ENCODE assay signal across 17 cellular contexts in the genomic region with DNA sequence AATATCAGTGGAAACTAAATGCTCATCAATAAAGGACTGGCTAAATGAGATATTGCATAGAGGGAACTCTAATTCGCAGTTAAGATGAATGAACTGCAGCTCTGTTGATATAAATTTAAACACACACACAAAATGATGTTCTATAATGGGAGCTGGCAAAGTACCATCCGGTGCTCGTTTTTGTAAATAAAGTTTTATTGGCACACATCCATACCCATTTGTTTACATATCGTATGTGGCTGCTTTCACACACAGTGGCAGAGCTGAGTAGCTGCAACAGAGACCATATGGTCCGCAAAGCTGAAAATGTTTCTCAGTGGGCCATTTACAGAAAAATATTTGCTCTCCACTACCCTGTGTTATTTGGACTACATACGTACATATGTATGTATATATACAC.
DNase-seq lines count a peak whose midpoint lies in the region; ATAC-seq and TF ChIP-seq lines count a peak whose summit lies in the region.
"Had no signal": no experiment of that assay in that cellular context is flagged by ENCODE, and none has a peak within 500 bp of the region (broad histone marks: within the 10 kb centered on the region; RNA-seq: fewer than 3 reads in every experiment).

No MANE protein-coding gene starts in this region.

- no peaks in the 10 kb centered on the region for H3K36me3 Mint-ChIP-seq in CD4-positive, alpha-beta T cell (ENCODE audit: low read depth)
- H3K36me3 Mint-ChIP-seq: CD8-positive, alpha-beta T cell had no signal

- no peaks in the 10 kb centered on the region for H3K27me3 ChIP-seq in CD4-positive, alpha-beta T cell (ENCODE audit: control insufficient read depth, insufficient read depth, low read length)

- H3K4me3 ChIP-seq in LNCaP clone FGC (ENCODE audit: low read depth, low read length) (no peak overlapping the region), lower leg skin (ENCODE audit: low read depth, poor library complexity, severe bottlenecking) (no peak overlapping the region)
- H3K4me3 ChIP-seq: GM23248 had no signal

- H3K9me3 ChIP-seq in CD4-positive, alpha-beta T cell (ENCODE audit: control insufficient read depth, low read length), result no peaks in the 10 kb centered on the region
- H3K9me3 ChIP-seq: Caco-2 had no signal

- H3K27me3 Mint-ChIP-seq in CD4-positive, alpha-beta T cell, result peaks cover 16% of the 10 kb centered on the region

- no peak overlapping the region for H3K4me3 Mint-ChIP-seq in CD4-positive, alpha-beta T cell
- H3K4me3 Mint-ChIP-seq: CD8-positive, alpha-beta T cell had no signal

- no peak for TF ChIP-seq POLR2A in lower leg skin (IDR thresholded peaks at IDR 0.05)

- H3K9me3 Mint-ChIP-seq in CD4-positive, alpha-beta T cell, result no peaks in the 10 kb centered on the region
- H3K9me3 Mint-ChIP-seq: CD8-positive, alpha-beta T cell had no signal

- peak; percentile 46 for DNase-seq in LNCaP clone FGC (ENCODE audit: low read depth)
- DNase-seq in NAMALWA (ENCODE audit: low spot score), result peak; percentile 21
- DNase-seq in NCI-H446 treated with DMSO at 0.1 percent for 48 hours (lab: John Stamatoyannopoulos, UW), result peak; percentile 33
- peak; percentile 20 for DNase-seq in NCI-H748 treated with DMSO at 0.1 percent for 48 hours (lab: John Stamatoyannopoulos, UW)
- DNase-seq in CD4-positive, alpha-beta T cell, result no peak
- no peak for DNase-seq in SHP77 treated with DMSO at 0.1 percent for 48 hours (lab: John Stamatoyannopoulos, UW)
- DNase-seq in lower leg skin (ENCODE audit: low spot score in 2 of 2), result no peak
- no peak for DNase-seq in Right ventricle myocardium superior
- DNase-seq: C1 segment of cervical spinal cord; Caco-2; CD8-positive, alpha-beta T cell; DMS53; DMS79 treated with DMSO at 0.1 percent for 48 hours; GF-D8; GM23248; H7; HCEC 1CT had no signal

- no peak for TF ChIP-seq CTCF in LNCaP clone FGC (IDR thresholded peaks at IDR 0.05; ENCODE audit: control insufficient read depth, extremely low read depth, insufficient read depth)
- no peak for TF ChIP-seq CTCF in CD4-positive, alpha-beta T cell (IDR thresholded peaks at IDR 0.05)
- no peak for TF ChIP-seq CTCF in lower leg skin (IDR thresholded peaks at IDR 0.05)

- CTCF ChIA-PET in CD4-positive, alpha-beta T cell (lab: Charles Lee), result no interaction called here

- no peak overlapping the region for H3K27ac Mint-ChIP-seq in CD4-positive, alpha-beta T cell
- H3K27ac Mint-ChIP-seq: CD8-positive, alpha-beta T cell had no signal

- ATAC-seq in CD4-positive, alpha-beta T cell (ENCODE audit: poor library complexity), result no peak
- ATAC-seq in Right ventricle myocardium superior (ENCODE audit: poor library complexity), result no peak
- ATAC-seq: CD8-positive, alpha-beta T cell had no signal

- no peaks in the 10 kb centered on the region for H3K4me1 Mint-ChIP-seq in CD4-positive, alpha-beta T cell (ENCODE audit: low read depth)

- H3K27ac ChIP-seq in CD4-positive, alpha-beta T cell (ENCODE audit: low read depth, low read length), result no peak overlapping the region
- H3K27ac ChIP-seq: GM23248 had no signal

- POLR2A ChIA-PET in CD4-positive, alpha-beta T cell (lab: Charles Lee), result no interaction called here

- intact Hi-C loops in CD4-positive, alpha-beta T cell (cut with DNase I, micrococcal nuclease), result no loop called here
- intact Hi-C loops in lower leg skin (cut with DNase I; ENCODE audit: low total_unique reads) (no loop called here), Right ventricle myocardium superior (cut with DNase I) (no loop called here)

- whole genome bisulfite sequencing in lower leg skin, 2 donors, result 74 to 75% methylated on average over 6 of the region's 6 CpGs

Comparison
In these comparisons a context has a peak if more than half of its experiments do, and no peak if none do; other contexts are left out.
1. DNase-seq: peak in LNCaP clone FGC (single experiment), NAMALWA (single experiment), NCI-H446 treated with DMSO at 0.1 percent for 48 hours (single experiment) and NCI-H748 treated with DMSO at 0.1 percent for 48 hours (single experiment); none in CD4-positive, alpha-beta T cell (0 of 10), SHP77 treated with DMSO at 0.1 percent for 48 hours (single experiment), lower leg skin (0 of 2) and Right ventricle myocardium superior (single experiment).